In the genomic region with DNA sequence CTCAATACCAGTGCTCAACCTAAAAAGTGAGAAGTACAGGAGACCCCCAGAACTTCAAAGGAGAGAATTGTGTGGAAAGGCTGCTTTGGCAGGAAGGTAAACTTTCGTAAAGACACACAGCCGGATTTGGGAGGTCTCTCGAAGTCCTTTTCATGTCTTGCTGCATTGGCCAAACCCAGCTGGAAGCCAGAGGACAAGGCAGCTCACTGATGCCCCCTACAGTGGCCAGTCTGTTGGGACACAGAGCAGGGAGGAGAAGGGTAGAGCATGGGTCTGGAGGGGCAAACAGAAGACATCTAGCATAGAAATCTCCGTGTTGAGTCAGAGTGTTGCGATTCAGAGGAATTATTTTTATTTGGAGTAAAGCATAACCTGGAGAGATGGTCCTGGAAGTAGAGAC, we compare ENCODE assay signal across 13 cellular contexts.
DNase-seq lines count a peak whose midpoint lies in the region; ATAC-seq and TF ChIP-seq lines count a peak whose summit lies in the region.
"Had no signal": no experiment of that assay in that cellular context is flagged by ENCODE, and none has a peak within 500 bp of the region (broad histone marks: within the 10 kb centered on the region; RNA-seq: fewer than 3 reads in every experiment).

No MANE protein-coding gene starts in this region.

- CTCF ChIA-PET in WTC11 (lab: Charles Lee), result interaction anchor here (0.5 to 1.5 kb wide), 13 partner anchors 14 to 724 kb away, joined by 3 to 10 read pairs (median 3); no protein-coding TSS in a partner anchor

- H3K79me2 ChIP-seq in mesendoderm (ENCODE audit: control insufficient read depth, insufficient read depth, low read length), result no peaks in the 10 kb centered on the region

- H3K9ac ChIP-seq in mesendoderm (ENCODE audit: low read length), result no peak overlapping the region

- H3K79me1 ChIP-seq in mesendoderm (ENCODE audit: low read length), result no peaks in the 10 kb centered on the region

- ATAC-seq in WTC11, result peak; percentile 100

- no peak overlapping the region for H3K56ac ChIP-seq in mesendoderm (ENCODE audit: low read length)

- H3K9me3 Mint-ChIP-seq in WTC11, result peaks cover 7% of the 10 kb centered on the region
- H3K9me3 Mint-ChIP-seq in T-helper 2 cell treated with Interferon-gamma antibody and Interleukin-4, amounts not matched to agents 5 μg/mL and 100 μg/mL, for 36 hours, result no peaks in the 10 kb centered on the region
- H3K9me3 Mint-ChIP-seq: activated naive CD4-positive, alpha-beta T cell treated with anti-CD3 and anti-CD28 coated beads, Interleukin-2, amount 10 ng/mL, durations not matched to agents 7 days and 5 days had no signal

- intact Hi-C loops in sigmoid colon (cut with DNase I), result no loop called here

- H3K4me3 Mint-ChIP-seq in WTC11, result no peak overlapping the region
- no peak overlapping the region for H3K4me3 Mint-ChIP-seq in T-helper 2 cell treated with Interferon-gamma antibody and Interleukin-4, amounts not matched to agents 5 μg/mL and 100 μg/mL, for 36 hours
- H3K4me3 Mint-ChIP-seq: activated naive CD4-positive, alpha-beta T cell treated with anti-CD3 and anti-CD28 coated beads, Interleukin-2, amount 10 ng/mL, durations not matched to agents 7 days and 5 days had no signal

- H3K4me2 ChIP-seq in mesendoderm (ENCODE audit: low read length), result no peak overlapping the region

- H3K36me3 Mint-ChIP-seq in WTC11, result peaks cover 6% of the 10 kb centered on the region
- H3K36me3 Mint-ChIP-seq in T-helper 2 cell treated with Interferon-gamma antibody and Interleukin-4, amounts not matched to agents 5 μg/mL and 100 μg/mL, for 36 hours (ENCODE audit: low read depth), result no peaks in the 10 kb centered on the region
- H3K36me3 Mint-ChIP-seq: activated naive CD4-positive, alpha-beta T cell treated with anti-CD3 and anti-CD28 coated beads, Interleukin-2, amount 10 ng/mL, durations not matched to agents 7 days and 5 days had no signal

- 0 out of 2 replicates have a peak, but pooled peaks cover 3% of the 10 kb centered on the region for H3K4me1 Mint-ChIP-seq in WTC11
- no peaks in the 10 kb centered on the region for H3K4me1 Mint-ChIP-seq in T-helper 2 cell treated with Interferon-gamma antibody and Interleukin-4, amounts not matched to agents 5 μg/mL and 100 μg/mL, for 36 hours (ENCODE audit: low read depth)
- H3K4me1 Mint-ChIP-seq: activated naive CD4-positive, alpha-beta T cell treated with anti-CD3 and anti-CD28 coated beads, Interleukin-2, amount 10 ng/mL, durations not matched to agents 7 days and 5 days had no signal

- H3K4me3 ChIP-seq in mesendoderm (ENCODE audit: low read length) (no peak overlapping the region), sigmoid colon (no peak overlapping the region)
- H3K4me3 ChIP-seq: cardiac muscle cell had no signal

- H3K4me1 ChIP-seq in mesendoderm (ENCODE audit: control insufficient read depth, low read depth, low read length) (no peaks in the 10 kb centered on the region), sigmoid colon (no peaks in the 10 kb centered on the region)

- H2BK15ac ChIP-seq in mesendoderm (replicated peaks; ENCODE audit: low read depth), result no peak overlapping the region

- H2AK5ac ChIP-seq in mesendoderm (ENCODE audit: low read length), result no peak overlapping the region

- DNase-seq in DMS53 (lab: John Stamatoyannopoulos, UW) (peak; percentile 27), DMS53 treated with DMSO at 0.1 percent for 48 hours (lab: John Stamatoyannopoulos, UW; ENCODE audit: unreplicated experiment) (no peak), HS-27A (ENCODE audit: low read depth) (peak; percentile 26), WTC11 (ENCODE audit: low spot score) (peak; percentile 78), mesendoderm (peak; percentile 84), sigmoid colon (no peak), NCI-H187 treated with DMSO at 0.1 percent for 48 hours (lab: John Stamatoyannopoulos, UW) (no peak)
- no peak for DNase-seq in T-helper 2 cell treated with Interferon-gamma antibody and Interleukin-4, amounts not matched to agents 5 μg/mL and 100 μg/mL, for 36 hours (ENCODE audit: low spot score)
- DNase-seq: activated naive CD4-positive, alpha-beta T cell treated with anti-CD3 and anti-CD28 coated beads, Interleukin-2, amount 10 ng/mL, durations not matched to agents 7 days and 5 days; erythroblast; NCI-H226; stimulated activated CD4-positive, alpha-beta T cell treated with anti-CD3 and anti-CD28 coated beads, Interleukin-15, amount 100 ng/mL, for 24 hours had no signal

- H3K23ac ChIP-seq in mesendoderm (ENCODE audit: low read length), result no peak overlapping the region

- no peak overlapping the region for H4K8ac ChIP-seq in mesendoderm (ENCODE audit: low read depth, low read length)

- H3K18ac ChIP-seq in mesendoderm (ENCODE audit: low read length), result no peak overlapping the region

- no peak overlapping the region for H3K27ac Mint-ChIP-seq in WTC11
- no peak overlapping the region for H3K27ac Mint-ChIP-seq in T-helper 2 cell treated with Interferon-gamma antibody and Interleukin-4, amounts not matched to agents 5 μg/mL and 100 μg/mL, for 36 hours
- H3K27ac Mint-ChIP-seq: activated naive CD4-positive, alpha-beta T cell treated with anti-CD3 and anti-CD28 coated beads, Interleukin-2, amount 10 ng/mL, durations not matched to agents 7 days and 5 days had no signal

- no peaks in the 10 kb centered on the region for H3K27me3 ChIP-seq in mesendoderm (ENCODE audit: insufficient read depth, low read length, poor library complexity)
- H3K27me3 ChIP-seq in sigmoid colon, result no peaks in the 10 kb centered on the region
- H3K27me3 ChIP-seq: cardiac muscle cell had no signal

- no peak overlapping the region for H2BK120ac ChIP-seq in mesendoderm (ENCODE audit: low read depth, low read length)

- TF ChIP-seq EP300 in sigmoid colon (IDR thresholded peaks at IDR 0.05), result no peak

- no peak overlapping the region for H2BK5ac ChIP-seq in mesendoderm (ENCODE audit: low read length)

- H3K9me3 ChIP-seq in sigmoid colon, result no peaks in the 10 kb centered on the region

- WGBS in mesendoderm (ENCODE audit: extremely low coverage, insufficient coverage, low lambda C conversion rate), result no CpG with 5 or more reads among the region's 5 CpGs
- WGBS in sigmoid colon, 2 donors, result 82 to 89% methylated on average over 5 of the region's 5 CpGs

- H3K27ac ChIP-seq in mesendoderm (ENCODE audit: low read depth, low read length), result no peak overlapping the region
- H3K27ac ChIP-seq in sigmoid colon, result no peak overlapping the region
- H3K27ac ChIP-seq: cardiac muscle cell had no signal

- no peak for TF ChIP-seq POLR2A in sigmoid colon (IDR thresholded peaks at IDR 0.05)

- no peak overlapping the region for H4K5ac ChIP-seq in mesendoderm (ENCODE audit: low read length)

- peak; percentile 49; the same call in 1 of the 2 replicates for TF ChIP-seq CTCF in WTC11 (IDR thresholded peaks at IDR 0.05)
- TF ChIP-seq CTCF in sigmoid colon (IDR thresholded peaks at IDR 0.05), result no peak

- no peaks in the 10 kb centered on the region for H3K27me3 Mint-ChIP-seq in WTC11 (ENCODE audit: low read depth)
- no peaks in the 10 kb centered on the region for H3K27me3 Mint-ChIP-seq in T-helper 2 cell treated with Interferon-gamma antibody and Interleukin-4, amounts not matched to agents 5 μg/mL and 100 μg/mL, for 36 hours (ENCODE audit: low read depth)
- H3K27me3 Mint-ChIP-seq: activated naive CD4-positive, alpha-beta T cell treated with anti-CD3 and anti-CD28 coated beads, Interleukin-2, amount 10 ng/mL, durations not matched to agents 7 days and 5 days had no signal

- no peak overlapping the region for H3K4ac ChIP-seq in mesendoderm (ENCODE audit: low read depth, low read length)

- no peaks in the 10 kb centered on the region for H3K36me3 ChIP-seq in mesendoderm (ENCODE audit: control insufficient read depth, insufficient read depth, low read length)
- peaks cover 0 to 5% (median 0%) of the 10 kb centered on the region in 4 donors for H3K36me3 ChIP-seq in sigmoid colon
- H3K36me3 ChIP-seq: cardiac muscle cell had no signal

- POLR2A ChIA-PET in WTC11 (lab: Charles Lee), result no interaction called here

TF ChIP-seq in WTC11, 78 proteins besides CTCF, POLR2A, EP300 and RAD21 (continues in another document):
- TF ChIP-seq, protein P1, sequence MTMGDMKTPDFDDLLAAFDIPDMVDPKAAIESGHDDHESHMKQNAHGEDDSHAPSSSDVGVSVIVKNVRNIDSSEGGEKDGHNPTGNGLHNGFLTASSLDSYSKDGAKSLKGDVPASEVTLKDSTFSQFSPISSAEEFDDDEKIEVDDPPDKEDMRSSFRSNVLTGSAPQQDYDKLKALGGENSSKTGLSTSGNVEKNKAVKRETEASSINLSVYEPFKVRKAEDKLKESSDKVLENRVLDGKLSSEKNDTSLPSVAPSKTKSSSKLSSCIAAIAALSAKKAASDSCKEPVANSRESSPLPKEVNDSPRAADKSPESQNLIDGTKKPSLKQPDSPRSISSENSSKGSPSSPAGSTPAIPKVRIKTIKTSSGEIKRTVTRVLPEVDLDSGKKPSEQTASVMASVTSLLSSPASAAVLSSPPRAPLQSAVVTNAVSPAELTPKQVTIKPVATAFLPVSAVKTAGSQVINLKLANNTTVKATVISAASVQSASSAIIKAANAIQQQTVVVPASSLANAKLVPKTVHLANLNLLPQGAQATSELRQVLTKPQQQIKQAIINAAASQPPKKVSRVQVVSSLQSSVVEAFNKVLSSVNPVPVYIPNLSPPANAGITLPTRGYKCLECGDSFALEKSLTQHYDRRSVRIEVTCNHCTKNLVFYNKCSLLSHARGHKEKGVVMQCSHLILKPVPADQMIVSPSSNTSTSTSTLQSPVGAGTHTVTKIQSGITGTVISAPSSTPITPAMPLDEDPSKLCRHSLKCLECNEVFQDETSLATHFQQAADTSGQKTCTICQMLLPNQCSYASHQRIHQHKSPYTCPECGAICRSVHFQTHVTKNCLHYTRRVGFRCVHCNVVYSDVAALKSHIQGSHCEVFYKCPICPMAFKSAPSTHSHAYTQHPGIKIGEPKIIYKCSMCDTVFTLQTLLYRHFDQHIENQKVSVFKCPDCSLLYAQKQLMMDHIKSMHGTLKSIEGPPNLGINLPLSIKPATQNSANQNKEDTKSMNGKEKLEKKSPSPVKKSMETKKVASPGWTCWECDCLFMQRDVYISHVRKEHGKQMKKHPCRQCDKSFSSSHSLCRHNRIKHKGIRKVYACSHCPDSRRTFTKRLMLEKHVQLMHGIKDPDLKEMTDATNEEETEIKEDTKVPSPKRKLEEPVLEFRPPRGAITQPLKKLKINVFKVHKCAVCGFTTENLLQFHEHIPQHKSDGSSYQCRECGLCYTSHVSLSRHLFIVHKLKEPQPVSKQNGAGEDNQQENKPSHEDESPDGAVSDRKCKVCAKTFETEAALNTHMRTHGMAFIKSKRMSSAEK (CRISPR knock-in tag; IDR thresholded peaks at IDR 0.05; ENCODE audit: borderline replicate concordance), result no peak

Comparison
In these comparisons a context has a peak if more than half of its experiments do, and no peak if none do; other contexts are left out.
1. DNase-seq: peak in DMS53 (single experiment), HS-27A (single experiment), WTC11 (single experiment) and mesendoderm (single experiment); none in DMS53 treated with DMSO at 0.1 percent for 48 hours (single experiment), T-helper 2 cell treated with Interferon-gamma antibody and Interleukin-4, amounts not matched to agents 5 μg/mL and 100 μg/mL, for 36 hours (single experiment), sigmoid colon (single experiment) and NCI-H187 treated with DMSO at 0.1 percent for 48 hours (single experiment).